29 cellular contexts compared by ENCODE assay signal in genomic region chr16:20216818-20217217, GRCh38.
"Had no signal": no experiment of that assay in that cellular context is flagged by ENCODE, and none has a peak within 500 bp of the region (broad histone marks: within the 10 kb centered on the region; RNA-seq: fewer than 3 reads in every experiment).

No MANE protein-coding gene starts in this region.

- H3K4me1 Mint-ChIP-seq: immature natural killer cell; memory B cell; natural killer cell; stimulated activated naive CD8-positive, alpha-beta T cell treated with anti-CD3 and anti-CD28 coated beads, Interleukin-15, amount 100 ng/mL, for 72 hours had no signal

- H3K27me3 ChIP-seq: neutrophil, pancreas, right lobe of liver, thyroid gland, vagina had no signal

- ATAC-seq: effector memory CD8-positive, alpha-beta T cell; heart right ventricle; left ventricle myocardium superior; lower lobe of right lung; natural killer cell; pancreas; right lobe of liver; stimulated activated naive CD8-positive, alpha-beta T cell treated with anti-CD3 and anti-CD28 coated beads, Interleukin-15, amount 100 ng/mL, for 72 hours had no signal

- DNase-seq: cortex of kidney; effector memory CD8-positive, alpha-beta T cell; erythroblast; esophagus squamous epithelium; foreskin melanocyte; glutamatergic neuron; heart right ventricle; hippocampal formation; immature natural killer cell; islet precursor cell; kidney glomerular epithelial cell; left ventricle myocardium superior; lower lobe of right lung; natural killer cell; pancreas; retina; right lobe of liver; small intestine; stimulated activated CD4-positive, alpha-beta T cell treated with anti-CD3 and anti-CD28 coated beads, Interleukin-12 subunit alpha, Interleukin-12 subunit beta, amount 100 ng/mL, for 4 hours; stimulated activated CD4-positive, alpha-beta T cell treated with anti-CD3 and anti-CD28 coated beads, Interleukin-1b, Interleukin-23, amount 100 ng/mL, for 48 hours; stimulated activated CD4-positive, alpha-beta T cell treated with anti-CD3 and anti-CD28 coated beads, Interleukin-4, amount 100 ng/mL, for 1 hour; stimulated activated CD8-positive, alpha-beta memory T cell treated with anti-CD3 and anti-CD28 coated beads, Interleukin-4, amount 100 ng/mL, for 48 hours; stimulated activated naive CD4-positive, alpha-beta T cell; stimulated activated naive CD8-positive, alpha-beta T cell treated with anti-CD3 and anti-CD28 coated beads, Interleukin-15, amount 100 ng/mL, for 72 hours; thyroid gland; trophoblast cell had no signal

- H3K27ac Mint-ChIP-seq: effector memory CD8-positive, alpha-beta T cell; immature natural killer cell; memory B cell; natural killer cell; stimulated activated naive CD8-positive, alpha-beta T cell treated with anti-CD3 and anti-CD28 coated beads, Interleukin-15, amount 100 ng/mL, for 72 hours had no signal

- H3K4me3 Mint-ChIP-seq: effector memory CD8-positive, alpha-beta T cell; immature natural killer cell; memory B cell; natural killer cell; stimulated activated naive CD8-positive, alpha-beta T cell treated with anti-CD3 and anti-CD28 coated beads, Interleukin-15, amount 100 ng/mL, for 72 hours had no signal

- H3K36me3 Mint-ChIP-seq: immature natural killer cell, memory B cell, natural killer cell had no signal

- H3K27me3 Mint-ChIP-seq: stimulated activated naive CD8-positive, alpha-beta T cell treated with anti-CD3 and anti-CD28 coated beads, Interleukin-15, amount 100 ng/mL, for 72 hours had no signal

- H3K27ac ChIP-seq: esophagus squamous epithelium, lower lobe of right lung, neutrophil, pancreas, right lobe of liver, thyroid gland, vagina had no signal

- H3K36me3 ChIP-seq: esophagus squamous epithelium, heart right ventricle, lower lobe of right lung, neutrophil, pancreas, right lobe of liver, thyroid gland, vagina had no signal

- H3K9me3 ChIP-seq: esophagus squamous epithelium, lower lobe of right lung, neutrophil, pancreas, right lobe of liver, thyroid gland, vagina had no signal

- H3K4me3 ChIP-seq: lower lobe of right lung, pancreas, right lobe of liver, thyroid gland, vagina had no signal

- H3K4me1 ChIP-seq: esophagus squamous epithelium, lower lobe of right lung, pancreas, right lobe of liver, thyroid gland, vagina had no signal
